In the genomic region with DNA sequence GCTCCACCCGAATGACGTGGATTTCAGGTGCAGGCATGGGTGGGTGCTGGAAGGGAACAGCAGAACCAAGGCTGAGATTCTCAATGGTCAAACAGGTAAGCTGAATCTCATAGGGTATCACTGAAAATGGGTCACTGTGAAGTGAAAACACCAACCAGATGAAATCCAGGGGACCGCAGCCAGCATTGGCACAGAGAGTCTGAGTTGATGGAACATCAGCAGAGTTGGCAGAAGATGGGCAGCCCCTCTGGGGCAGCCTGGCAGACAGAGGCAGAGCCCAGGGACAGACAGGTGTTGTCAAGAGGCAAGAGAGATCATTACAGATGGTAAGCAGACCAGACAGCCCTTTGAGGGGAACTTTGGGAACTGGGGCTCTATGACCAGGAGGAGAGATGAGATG, we compare ENCODE assay signal across 17 cellular contexts. TPM values are rescaled to one million over a fixed set of nuclear protein-coding genes. Genes with fewer than 3 reads are reported as not detected.
A peak's percentile ranks its signal among the peaks of the same experiment; 100 is the strongest.
DNase-seq lines count a peak whose midpoint lies in the region; ATAC-seq and TF ChIP-seq lines count a peak whose summit lies in the region.
"Had no signal": no experiment of that assay in that cellular context is flagged by ENCODE, and none has a peak within 500 bp of the region (broad histone marks: within the 10 kb centered on the region; RNA-seq: fewer than 3 reads in every experiment).

No MANE protein-coding gene starts in this region.

- no peak overlapping the region for H3K4me2 ChIP-seq in trophoblast cell (ENCODE audit: low read length)

- intact Hi-C loops in left cardiac atrium (cut with DNase I): no loop called here

- peaks cover 2% of the 10 kb centered on the region for H3K79me1 ChIP-seq in trophoblast cell (ENCODE audit: low read length)

- H3K18ac ChIP-seq in trophoblast cell (ENCODE audit: low read length): no peak overlapping the region

- DNase-seq in right atrium auricular region (ENCODE audit: low spot score): no peak
- DNase-seq in left cardiac atrium: no peak
- no peak for DNase-seq in caudate nucleus (lab: John Stamatoyannopoulos, UW)
- DNase-seq in trophoblast cell: no peak
- DNase-seq in NCI-H748 treated with DMSO at 0.1 percent for 48 hours (lab: John Stamatoyannopoulos, UW): no peak
- DNase-seq in stimulated activated CD4-positive, alpha-beta T cell treated with anti-CD3 and anti-CD28 coated beads, Interleukin-2, amount 100 ng/mL, for 24 hours: no peak
- DNase-seq in COLO668 (lab: John Stamatoyannopoulos, UW; ENCODE audit: unreplicated experiment): no peak
- DNase-seq: effector CD4-positive, alpha-beta T cell; left ventricle myocardium superior; MG63; mucosa of descending colon; NCI-H1436 treated with DMSO at 0.1 percent for 48 hours; NCI-H526 treated with DMSO at 0.1 percent for 48 hours had no signal

- H3K4ac ChIP-seq in trophoblast cell (ENCODE audit: low read depth, low read length): peak overlapping the region; percentile 81

- no peaks in the 10 kb centered on the region for H3K36me3 ChIP-seq in right atrium auricular region
- peaks cover 16 to 41% of the 10 kb centered on the region in 2 experiments for H3K36me3 ChIP-seq in trophoblast cell (ENCODE audit: control insufficient read depth in 1 of 2, insufficient read depth in 2 of 2, low read length in 2 of 2)
- H3K36me3 ChIP-seq: right lobe of liver had no signal

- H2BK5ac ChIP-seq in trophoblast cell (ENCODE audit: low read depth, low read length, poor library complexity): no peak overlapping the region

- H3K9me3 ChIP-seq in right atrium auricular region (no peaks in the 10 kb centered on the region), trophoblast cell (ENCODE audit: insufficient read depth, low read depth, low read length) (peaks cover 2% of the 10 kb centered on the region)
- H3K9me3 ChIP-seq: MG63, mucosa of descending colon, right lobe of liver had no signal

- H3K4me3 ChIP-seq in right atrium auricular region: no peak overlapping the region
- H3K4me3 ChIP-seq in trophoblast cell (ENCODE audit: low read depth, low read length): no peak overlapping the region
- H3K4me3 ChIP-seq: MG63, mucosa of descending colon, right lobe of liver had no signal

- ATAC-seq in left cardiac atrium: no peak
- ATAC-seq in GM18861 (IDR thresholded peaks at IDR 0.05; ENCODE audit: unreplicated experiment): no peak
- ATAC-seq: HCT116, left ventricle myocardium superior, mucosa of descending colon, right lobe of liver had no signal

- H4K12ac ChIP-seq in trophoblast cell (ENCODE audit: low read depth, low read length): no peak overlapping the region

- H3K27ac ChIP-seq in right atrium auricular region (peak overlapping the region; percentile 24 to 28), caudate nucleus (ENCODE audit: low read depth, low read length) (peak overlapping the region; percentile 24), trophoblast cell (ENCODE audit: low read depth, low read length) (no peak overlapping the region)
- H3K27ac ChIP-seq: VCaP had no signal

- H4K91ac ChIP-seq in trophoblast cell (ENCODE audit: low read depth, low read length): no peak overlapping the region

- H2BK120ac ChIP-seq in trophoblast cell (ENCODE audit: insufficient read depth, low read length, poor library complexity): no peak overlapping the region

- no peak for TF ChIP-seq CTCF in right atrium auricular region (IDR thresholded peaks at IDR 0.05)

- no CpG with 5 or more reads among the region's 3 CpGs for WGBS in trophoblast cell (ENCODE audit: extremely low coverage, insufficient coverage, insufficient read length)

- H3K23ac ChIP-seq in trophoblast cell (ENCODE audit: low read length): no peak overlapping the region

- H3K27me3 ChIP-seq in right atrium auricular region: no peaks in the 10 kb centered on the region
- H3K27me3 ChIP-seq in trophoblast cell (ENCODE audit: insufficient read depth, low read length): no peaks in the 10 kb centered on the region
- H3K27me3 ChIP-seq: MG63, right lobe of liver had no signal

- H3K79me2 ChIP-seq in trophoblast cell (ENCODE audit: control insufficient read depth, insufficient read depth, low read length, poor library complexity): peaks cover 49% of the 10 kb centered on the region

- peaks cover 0 to 68% of the 10 kb centered on the region in 2 donors for H3K4me1 ChIP-seq in right atrium auricular region
- peaks cover 14 to 24% of the 10 kb centered on the region in 2 experiments for H3K4me1 ChIP-seq in trophoblast cell (ENCODE audit: control insufficient read depth in 1 of 2, insufficient read depth in 2 of 2, low read length in 2 of 2)

- H2BK12ac ChIP-seq in trophoblast cell (ENCODE audit: low read length): no peak overlapping the region

- no peak overlapping the region for H4K8ac ChIP-seq in trophoblast cell (ENCODE audit: low read depth, low read length)

- no peak overlapping the region for H2AFZ ChIP-seq in trophoblast cell (ENCODE audit: insufficient read depth, low read length, poor library complexity)

- H3K14ac ChIP-seq in trophoblast cell (ENCODE audit: low read length): no peak overlapping the region

- no peak overlapping the region for H2AK5ac ChIP-seq in trophoblast cell (ENCODE audit: low read length)

- no peak overlapping the region for H3K9ac ChIP-seq in trophoblast cell (ENCODE audit: low read length)

RNA-seq across cellular contexts. Expression of a gene that starts 48.0 kb away (rescaled TPM):
- total RNA-seq in right atrium auricular region: 100 to 1,000 TPM; 170 to 316 TPM
- total RNA-seq in left cardiac atrium: 100 to 1,000 TPM; 160 to 319 TPM
- 427 and 440 TPM in 2 replicates for polyA plus RNA-seq in trophoblast cell (2013)
